17 cellular contexts compared by ENCODE assay signal in the genomic region with DNA sequence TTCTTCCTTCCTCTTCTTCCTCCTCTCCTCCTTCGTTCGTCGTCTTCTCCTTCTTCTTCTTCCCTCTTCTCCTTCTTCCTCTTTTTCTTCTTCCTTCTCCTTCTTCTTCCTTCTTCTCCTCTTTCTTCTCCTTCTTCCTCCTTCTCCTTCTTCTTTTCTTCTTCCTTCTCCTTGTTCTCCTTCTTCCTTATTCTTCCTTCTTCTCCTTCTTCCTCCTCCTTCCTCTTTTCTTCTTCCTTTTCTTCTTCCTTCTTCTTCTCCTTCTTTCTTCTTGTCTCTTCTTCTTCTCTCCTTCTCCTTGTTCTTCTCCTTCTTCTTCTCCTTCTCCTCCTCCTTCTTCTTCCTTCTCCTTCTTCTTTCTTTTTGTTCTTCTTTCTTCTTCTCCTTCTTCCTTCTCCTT. TPM values are rescaled to one million over a fixed set of nuclear protein-coding genes. Genes with fewer than 3 reads are reported as not detected.
A peak's percentile ranks its signal among the peaks of the same experiment; 100 is the strongest.
DNase-seq lines count a peak whose midpoint lies in the region; ATAC-seq, FAIRE-seq and TF ChIP-seq lines count a peak whose summit lies in the region.
"Had no signal": no experiment of that assay in that cellular context is flagged by ENCODE, and none has a peak within 500 bp of the region (broad histone marks: within the 10 kb centered on the region; RNA-seq: fewer than 3 reads in every experiment).

No MANE protein-coding gene starts in this region.

- no peak for FAIRE-seq in GM12891 (lab: Jason Lieb, UNC)
- FAIRE-seq: A549 had no signal

- intact Hi-C loops in natural killer cell (cut with micrococcal nuclease): no loop called here

- H3K27ac Mint-ChIP-seq in activated naive CD4-positive, alpha-beta T cell treated with anti-CD3 and anti-CD28 coated beads, Interleukin-2, amount 50 U/mL, for 72 hours: peak overlapping the region; percentile 48 to 86
- H3K27ac Mint-ChIP-seq in WTC11: no peak overlapping the region
- no peak overlapping the region for H3K27ac Mint-ChIP-seq in endothelial cell (ENCODE audit: unreplicated experiment)
- peak overlapping the region in 1 of 2 donors; percentile 44 for H3K27ac Mint-ChIP-seq in natural killer cell

- H3K4me3 Mint-ChIP-seq in WTC11 (no peak overlapping the region), endothelial cell (ENCODE audit: unreplicated experiment) (peak overlapping the region; percentile 37), natural killer cell (no peak overlapping the region)

- TF ChIP-seq CTCF in WTC11 (IDR thresholded peaks at IDR 0.05) (no peak), endothelial cell (IDR thresholded peaks at IDR 0.05; ENCODE audit: unreplicated experiment) (no peak), natural killer cell (IDR thresholded peaks at IDR 0.05) (no peak)

- H3K27me3 Mint-ChIP-seq in WTC11 (ENCODE audit: low read depth) (peaks cover 14% of the 10 kb centered on the region), endothelial cell (ENCODE audit: unreplicated experiment) (peaks cover 4% of the 10 kb centered on the region), natural killer cell (ENCODE audit: low read depth in 2 of 2) (no peaks in the 10 kb centered on the region)

- peaks cover 0 to 7% of the 10 kb centered on the region in 2 donors for H3K36me3 Mint-ChIP-seq in activated naive CD4-positive, alpha-beta T cell treated with anti-CD3 and anti-CD28 coated beads, Interleukin-2, amount 50 U/mL, for 72 hours
- H3K36me3 Mint-ChIP-seq in WTC11 (peaks cover 60% of the 10 kb centered on the region), endothelial cell (ENCODE audit: low read depth, unreplicated experiment) (peaks cover 37% of the 10 kb centered on the region), natural killer cell (peaks cover 7% of the 10 kb centered on the region)

- POLR2A ChIA-PET in WTC11 (lab: Charles Lee): no interaction called here

- 0 out of 2 replicates have a peak, but pooled peaks cover 3% of the 10 kb centered on the region for H3K4me1 Mint-ChIP-seq in WTC11
- H3K4me1 Mint-ChIP-seq in endothelial cell (ENCODE audit: unreplicated experiment): no peaks in the 10 kb centered on the region
- peaks cover 5 to 7% of the 10 kb centered on the region in 2 donors for H3K4me1 Mint-ChIP-seq in natural killer cell

- TF ChIP-seq POLR2A in GM12891 (IDR thresholded peaks at IDR 0.05; ENCODE audit: low read depth, low read length): no peak

- CTCF ChIA-PET in WTC11 (lab: Charles Lee): no interaction called here

- no peak for DNase-seq in activated naive CD4-positive, alpha-beta T cell treated with anti-CD3 and anti-CD28 coated beads, Interleukin-2, amount 50 U/mL, for 72 hours (ENCODE audit: low spot score in 2 of 2)
- DNase-seq in activated naive CD4-positive, alpha-beta T cell treated with Interleukin-2 at 50 U/mL for 16 hours: no peak
- DNase-seq in WTC11 (ENCODE audit: low spot score) (no peak), endothelial cell (ENCODE audit: low spot score) (no peak), natural killer cell (no peak), GM12891 (ENCODE audit: insufficient read length, low spot score) (no peak)
- DNase-seq: EL, GOT3, MM.1S, NCI-H1105, NCI-H187 treated with DMSO at 0.1 percent for 48 hours, NCI-H2171, NCI-H446 treated with DMSO at 0.1 percent for 48 hours, NCI-H748 treated with DMSO at 0.1 percent for 48 hours, PC-9 had no signal

- peaks cover 7 to 27% of the 10 kb centered on the region in 2 donors for H3K9me3 Mint-ChIP-seq in activated naive CD4-positive, alpha-beta T cell treated with anti-CD3 and anti-CD28 coated beads, Interleukin-2, amount 50 U/mL, for 72 hours
- H3K9me3 Mint-ChIP-seq in WTC11 (peaks cover 46% of the 10 kb centered on the region), endothelial cell (ENCODE audit: unreplicated experiment) (peaks cover 11% of the 10 kb centered on the region), natural killer cell (no peaks in the 10 kb centered on the region)

- ATAC-seq in activated naive CD4-positive, alpha-beta T cell treated with anti-CD3 and anti-CD28 coated beads, Interleukin-2, amount 50 U/mL, for 72 hours: no peak
- no peak for ATAC-seq in WTC11
- no peak for ATAC-seq in HG03378 (IDR thresholded peaks at IDR 0.05; ENCODE audit: unreplicated experiment)
- no peak for ATAC-seq in natural killer cell
- ATAC-seq: A549 had no signal

TF ChIP-seq in WTC11, 78 proteins besides CTCF, POLR2A, EP300 and RAD21:
- TF ChIP-seq GABPB1 (CRISPR knock-in tag; IDR thresholded peaks at IDR 0.05): no peak
- TF ChIP-seq, protein P1, sequence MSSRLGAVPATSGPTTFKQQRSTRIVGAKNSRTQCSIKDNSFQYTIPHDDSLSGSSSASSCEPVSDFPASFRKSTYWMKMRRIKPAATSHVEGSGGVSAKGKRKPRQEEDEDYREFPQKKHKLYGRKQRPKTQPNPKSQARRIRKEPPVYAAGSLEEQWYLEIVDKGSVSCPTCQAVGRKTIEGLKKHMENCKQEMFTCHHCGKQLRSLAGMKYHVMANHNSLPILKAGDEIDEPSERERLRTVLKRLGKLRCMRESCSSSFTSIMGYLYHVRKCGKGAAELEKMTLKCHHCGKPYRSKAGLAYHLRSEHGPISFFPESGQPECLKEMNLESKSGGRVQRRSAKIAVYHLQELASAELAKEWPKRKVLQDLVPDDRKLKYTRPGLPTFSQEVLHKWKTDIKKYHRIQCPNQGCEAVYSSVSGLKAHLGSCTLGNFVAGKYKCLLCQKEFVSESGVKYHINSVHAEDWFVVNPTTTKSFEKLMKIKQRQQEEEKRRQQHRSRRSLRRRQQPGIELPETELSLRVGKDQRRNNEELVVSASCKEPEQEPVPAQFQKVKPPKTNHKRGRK (CRISPR knock-in tag; IDR thresholded peaks at IDR 0.05; ENCODE audit: borderline replicate concordance): peak; percentile 83; the same call in 1 of the 2 replicates

TF ChIP-seq in GM12891, 5 proteins besides CTCF, POLR2A, EP300 and RAD21:
- TF ChIP-seq SPI1 (IDR thresholded peaks at IDR 0.05; ENCODE audit: low read depth, low read length): no peak

RNA-seq across cellular contexts. Expression of a gene that starts 35.3 kb away (rescaled TPM):
- total RNA-seq in activated naive CD4-positive, alpha-beta T cell treated with anti-CD3 and anti-CD28 coated beads, Interleukin-2, amount 50 U/mL, for 72 hours: 10 to 100 TPM; 67.1 to 90.4 TPM
- total RNA-seq in WTC11 (2021) (69.9 to 84.0 TPM (median 79.9 TPM) in 3 replicates), endothelial cell (ENCODE audit: unreplicated experiment) (59.9 TPM), natural killer cell (10 to 100 TPM; 39.6 to 52.3 (median 40.4) TPM)
- polyA plus RNA-seq in GM12891 (2012; ENCODE audit: low read depth, missing spikeins): 43.5 TPM

RNA-seq across cellular contexts. Expression of a gene that starts 42.7 kb away (rescaled TPM):
- total RNA-seq in activated naive CD4-positive, alpha-beta T cell treated with anti-CD3 and anti-CD28 coated beads, Interleukin-2, amount 50 U/mL, for 72 hours: 1 to 10 TPM; 3.8 to 8.9 TPM
- 6.1 to 7.9 TPM (median 7.4 TPM) in 3 replicates for total RNA-seq in WTC11 (2021)
- total RNA-seq in endothelial cell (ENCODE audit: unreplicated experiment): 6.9 TPM
- total RNA-seq in natural killer cell: 10 to 100 TPM; 13.7 to 16.2 (median 13.9) TPM
- 1.9 TPM for polyA plus RNA-seq in GM12891 (2012; ENCODE audit: low read depth, missing spikeins)

Comparison
In these comparisons a context has a peak if more than half of its experiments do, and no peak if none do; other contexts are left out.
1. H3K27ac Mint-ChIP-seq: peak in activated naive CD4-positive, alpha-beta T cell treated with anti-CD3 and anti-CD28 coated beads, Interleukin-2, amount 50 U/mL, for 72 hours (2 of 2); none in WTC11 (single experiment) and endothelial cell (single experiment).